9 cellular contexts compared by ENCODE assay signal in the genomic region with DNA sequence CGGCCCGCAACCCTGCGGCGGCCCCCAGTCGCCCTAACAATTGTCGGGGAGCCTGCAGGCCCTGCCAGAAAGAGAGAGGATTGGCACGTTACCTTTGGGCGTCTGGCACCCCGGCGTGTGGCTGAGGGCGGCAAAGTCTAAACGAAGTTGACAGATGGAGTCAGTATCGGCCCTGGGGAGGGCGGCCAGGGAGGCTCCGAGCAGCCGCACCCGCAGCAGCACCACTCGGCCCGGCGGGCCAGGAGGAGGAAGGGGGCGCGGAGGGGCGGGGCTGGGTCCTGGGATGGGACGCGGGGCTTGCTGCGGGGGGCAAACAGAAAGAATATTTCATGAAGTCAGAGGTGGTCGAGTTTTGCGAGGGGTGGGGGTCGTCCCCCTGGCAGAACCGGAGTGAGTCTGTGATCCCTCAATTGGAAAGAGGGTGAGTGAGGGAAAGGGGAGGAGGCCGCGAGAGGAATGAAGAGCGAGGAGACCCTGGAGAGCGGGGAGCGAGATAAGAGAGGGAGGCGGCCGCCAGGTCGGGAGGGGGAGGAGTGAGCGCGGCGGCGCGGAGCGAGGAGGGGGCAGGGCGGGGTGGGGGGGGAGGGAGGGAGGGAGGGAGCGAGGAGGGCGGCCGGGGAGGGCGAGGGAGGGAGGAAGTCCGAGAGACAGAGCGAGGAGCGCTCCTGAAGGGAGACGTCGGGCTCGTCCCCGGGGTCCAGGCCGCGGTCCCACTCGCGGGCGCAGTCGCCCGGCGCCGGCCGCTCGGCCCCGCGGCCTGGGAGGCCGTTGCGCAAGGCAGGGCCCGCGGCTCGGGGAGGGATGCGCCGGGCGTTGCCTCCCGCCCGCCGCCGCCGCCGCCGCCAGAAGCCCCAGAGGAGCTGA. TPM values are rescaled to one million over a fixed set of nuclear protein-coding genes. Genes with fewer than 3 reads are reported as not detected.
A peak's percentile ranks its signal among the peaks of the same experiment; 100 is the strongest.
DNase-seq lines count a peak whose midpoint lies in the region; ATAC-seq and TF ChIP-seq lines count a peak whose summit lies in the region.
"Had no signal": no experiment of that assay in that cellular context is flagged by ENCODE, and none has a peak within 500 bp of the region (broad histone marks: within the 10 kb centered on the region; RNA-seq: fewer than 3 reads in every experiment).

A gene (plus strand): TSS at position 650 of the 864 bp plus-strand sequence. CDS start 372 bp downstream, outside the sequence.

- H3K27ac Mint-ChIP-seq in CD14-positive monocyte = no peak within 1 kb of the TSS
- peak within 1 kb of the TSS; percentile 28 for H3K27ac Mint-ChIP-seq in endothelial cell (ENCODE audit: unreplicated experiment)
- no peak within 1 kb of the TSS for H3K27ac Mint-ChIP-seq in neural crest cell (ENCODE audit: unreplicated experiment)

- peak within 1 kb of the TSS; percentile 73 to 91 for H3K4me3 Mint-ChIP-seq in CD14-positive monocyte
- H3K4me3 Mint-ChIP-seq in endothelial cell (ENCODE audit: unreplicated experiment) = peak within 1 kb of the TSS; percentile 69
- peak within 1 kb of the TSS; percentile 84 for H3K4me3 Mint-ChIP-seq in neural crest cell

- peaks cover 82 to 95% (median 88%) of the 10 kb centered on the region in 3 donors for H3K27me3 Mint-ChIP-seq in CD14-positive monocyte (ENCODE audit: low read depth in 3 of 3)
- peaks cover 47% of the 10 kb centered on the region for H3K27me3 Mint-ChIP-seq in endothelial cell (ENCODE audit: unreplicated experiment)
- peaks cover 91% of the 10 kb centered on the region for H3K27me3 Mint-ChIP-seq in neural crest cell (ENCODE audit: low read depth)

- no peak for DNase-seq in CD14-positive monocyte (ENCODE audit: low spot score)
- peak; percentile 68 for DNase-seq in NB4 (ENCODE audit: low read depth)
- DNase-seq in endothelial cell (ENCODE audit: low spot score) = no peak
- no peak for DNase-seq in neural crest cell (ENCODE audit: low read depth, low spot score)
- no peak for DNase-seq in NCI-H146 treated with DMSO at 0.1 percent for 48 hours (lab: John Stamatoyannopoulos, UW; ENCODE audit: unreplicated experiment)
- no peak for DNase-seq in stimulated activated naive CD4-positive, alpha-beta T cell treated with Interleukin-2 at 50 U/mL for 16 hours (lab: John Stamatoyannopoulos, UW)
- no peak for DNase-seq in stimulated activated CD4-positive, alpha-beta T cell treated with anti-CD3 and anti-CD28 coated beads, Interleukin-4, amount 100 ng/mL, for 1 hour

- H3K9me3 Mint-ChIP-seq in CD14-positive monocyte (peaks cover 0 to 27% (median 14%) of the 10 kb centered on the region in 7 donors), endothelial cell (ENCODE audit: unreplicated experiment) (no peaks in the 10 kb centered on the region), neural crest cell (no peaks in the 10 kb centered on the region)

- H3K4me3 ChIP-seq in NB4 (ENCODE audit: low read depth, low read length) = no peak within 1 kb of the TSS

- TF ChIP-seq POLR2A in NB4 (IDR thresholded peaks at IDR 0.05; ENCODE audit: extremely low read depth, insufficient read length) = no peak

- peaks cover 0 to 6% of the 10 kb centered on the region in 2 donors for H3K36me3 Mint-ChIP-seq in CD14-positive monocyte
- H3K36me3 Mint-ChIP-seq in endothelial cell (ENCODE audit: low read depth, unreplicated experiment) = no peaks in the 10 kb centered on the region
- no peaks in the 10 kb centered on the region for H3K36me3 Mint-ChIP-seq in neural crest cell (ENCODE audit: low read depth)

- intact Hi-C loops in CD14-positive monocyte (cut with micrococcal nuclease) = no loop called here

- ATAC-seq in HG03571 (IDR thresholded peaks at IDR 0.05; ENCODE audit: unreplicated experiment) = no peak
- ATAC-seq: HCT116 had no signal

- TF ChIP-seq CTCF in CD14-positive monocyte (IDR thresholded peaks at IDR 0.05) (no peak), NB4 (IDR thresholded peaks at IDR 0.05; ENCODE audit: low read depth, low read length) (no peak), endothelial cell (IDR thresholded peaks at IDR 0.05; ENCODE audit: unreplicated experiment) (no peak), neural crest cell (conservative IDR thresholded peaks at IDR 0.05) (no peak)

- H3K4me1 Mint-ChIP-seq in CD14-positive monocyte = peaks cover 24% of the 10 kb centered on the region
- H3K4me1 Mint-ChIP-seq in endothelial cell (ENCODE audit: unreplicated experiment) = peaks cover 23% of the 10 kb centered on the region
- H3K4me1 Mint-ChIP-seq in neural crest cell = peaks cover 3% of the 10 kb centered on the region

RNA-seq across cellular contexts. Expression of the gene that starts here (rescaled TPM):
- polyA plus RNA-seq in CD14-positive monocyte = not detected
- total RNA-seq in endothelial cell (ENCODE audit: unreplicated experiment) = not detected
- total RNA-seq in neural crest cell = not detected in 2 replicates
